Comparison of ENCODE assay signal across 1 cellular context in the genomic region with DNA sequence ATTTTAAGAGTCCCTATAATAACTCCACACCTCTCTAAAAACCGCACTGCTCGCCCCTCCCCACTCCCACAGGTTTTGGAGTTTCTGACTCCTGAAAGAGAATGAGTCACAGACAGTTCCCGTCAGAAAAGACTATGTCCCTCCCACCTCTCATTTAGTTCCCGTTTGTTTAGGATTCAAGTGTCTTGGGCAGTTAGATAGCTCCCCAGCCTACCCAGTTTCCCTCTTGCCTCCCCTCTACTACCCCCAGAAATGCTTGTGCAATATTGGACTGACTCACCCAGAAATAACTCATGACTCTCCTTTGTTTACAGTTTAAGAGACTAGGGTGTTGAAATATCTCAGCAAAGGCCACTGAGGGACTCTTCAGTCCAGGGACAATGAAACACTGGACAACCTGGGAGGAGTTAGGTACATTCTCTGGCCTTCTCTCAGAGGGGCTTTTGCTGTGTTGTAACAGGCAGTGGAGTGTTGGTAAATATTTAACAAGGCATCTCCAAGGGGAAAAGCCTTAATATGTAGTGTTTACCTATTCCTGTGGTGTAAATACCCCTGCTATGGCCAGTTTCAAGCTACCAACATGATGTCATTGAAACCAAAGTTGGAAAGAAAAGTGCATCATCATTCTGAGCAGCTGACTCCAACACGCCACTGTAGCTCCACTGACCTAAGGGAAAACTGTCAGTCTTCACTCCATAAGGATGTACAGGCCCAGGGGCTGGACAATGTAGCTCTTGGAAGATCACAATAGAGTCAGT.
TF ChIP-seq lines count a peak whose summit lies in the region.

No MANE protein-coding gene starts in this region.

TF ChIP-seq in GM23338, 12 proteins besides CTCF, POLR2A, EP300 and RAD21 (continued from another document):
- TF ChIP-seq, protein P1, sequence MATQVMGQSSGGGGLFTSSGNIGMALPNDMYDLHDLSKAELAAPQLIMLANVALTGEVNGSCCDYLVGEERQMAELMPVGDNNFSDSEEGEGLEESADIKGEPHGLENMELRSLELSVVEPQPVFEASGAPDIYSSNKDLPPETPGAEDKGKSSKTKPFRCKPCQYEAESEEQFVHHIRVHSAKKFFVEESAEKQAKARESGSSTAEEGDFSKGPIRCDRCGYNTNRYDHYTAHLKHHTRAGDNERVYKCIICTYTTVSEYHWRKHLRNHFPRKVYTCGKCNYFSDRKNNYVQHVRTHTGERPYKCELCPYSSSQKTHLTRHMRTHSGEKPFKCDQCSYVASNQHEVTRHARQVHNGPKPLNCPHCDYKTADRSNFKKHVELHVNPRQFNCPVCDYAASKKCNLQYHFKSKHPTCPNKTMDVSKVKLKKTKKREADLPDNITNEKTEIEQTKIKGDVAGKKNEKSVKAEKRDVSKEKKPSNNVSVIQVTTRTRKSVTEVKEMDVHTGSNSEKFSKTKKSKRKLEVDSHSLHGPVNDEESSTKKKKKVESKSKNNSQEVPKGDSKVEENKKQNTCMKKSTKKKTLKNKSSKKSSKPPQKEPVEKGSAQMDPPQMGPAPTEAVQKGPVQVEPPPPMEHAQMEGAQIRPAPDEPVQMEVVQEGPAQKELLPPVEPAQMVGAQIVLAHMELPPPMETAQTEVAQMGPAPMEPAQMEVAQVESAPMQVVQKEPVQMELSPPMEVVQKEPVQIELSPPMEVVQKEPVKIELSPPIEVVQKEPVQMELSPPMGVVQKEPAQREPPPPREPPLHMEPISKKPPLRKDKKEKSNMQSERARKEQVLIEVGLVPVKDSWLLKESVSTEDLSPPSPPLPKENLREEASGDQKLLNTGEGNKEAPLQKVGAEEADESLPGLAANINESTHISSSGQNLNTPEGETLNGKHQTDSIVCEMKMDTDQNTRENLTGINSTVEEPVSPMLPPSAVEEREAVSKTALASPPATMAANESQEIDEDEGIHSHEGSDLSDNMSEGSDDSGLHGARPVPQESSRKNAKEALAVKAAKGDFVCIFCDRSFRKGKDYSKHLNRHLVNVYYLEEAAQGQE (IDR thresholded peaks at IDR 0.05; ENCODE audit: unreplicated experiment), result no peak
- TF ChIP-seq, protein P2, sequence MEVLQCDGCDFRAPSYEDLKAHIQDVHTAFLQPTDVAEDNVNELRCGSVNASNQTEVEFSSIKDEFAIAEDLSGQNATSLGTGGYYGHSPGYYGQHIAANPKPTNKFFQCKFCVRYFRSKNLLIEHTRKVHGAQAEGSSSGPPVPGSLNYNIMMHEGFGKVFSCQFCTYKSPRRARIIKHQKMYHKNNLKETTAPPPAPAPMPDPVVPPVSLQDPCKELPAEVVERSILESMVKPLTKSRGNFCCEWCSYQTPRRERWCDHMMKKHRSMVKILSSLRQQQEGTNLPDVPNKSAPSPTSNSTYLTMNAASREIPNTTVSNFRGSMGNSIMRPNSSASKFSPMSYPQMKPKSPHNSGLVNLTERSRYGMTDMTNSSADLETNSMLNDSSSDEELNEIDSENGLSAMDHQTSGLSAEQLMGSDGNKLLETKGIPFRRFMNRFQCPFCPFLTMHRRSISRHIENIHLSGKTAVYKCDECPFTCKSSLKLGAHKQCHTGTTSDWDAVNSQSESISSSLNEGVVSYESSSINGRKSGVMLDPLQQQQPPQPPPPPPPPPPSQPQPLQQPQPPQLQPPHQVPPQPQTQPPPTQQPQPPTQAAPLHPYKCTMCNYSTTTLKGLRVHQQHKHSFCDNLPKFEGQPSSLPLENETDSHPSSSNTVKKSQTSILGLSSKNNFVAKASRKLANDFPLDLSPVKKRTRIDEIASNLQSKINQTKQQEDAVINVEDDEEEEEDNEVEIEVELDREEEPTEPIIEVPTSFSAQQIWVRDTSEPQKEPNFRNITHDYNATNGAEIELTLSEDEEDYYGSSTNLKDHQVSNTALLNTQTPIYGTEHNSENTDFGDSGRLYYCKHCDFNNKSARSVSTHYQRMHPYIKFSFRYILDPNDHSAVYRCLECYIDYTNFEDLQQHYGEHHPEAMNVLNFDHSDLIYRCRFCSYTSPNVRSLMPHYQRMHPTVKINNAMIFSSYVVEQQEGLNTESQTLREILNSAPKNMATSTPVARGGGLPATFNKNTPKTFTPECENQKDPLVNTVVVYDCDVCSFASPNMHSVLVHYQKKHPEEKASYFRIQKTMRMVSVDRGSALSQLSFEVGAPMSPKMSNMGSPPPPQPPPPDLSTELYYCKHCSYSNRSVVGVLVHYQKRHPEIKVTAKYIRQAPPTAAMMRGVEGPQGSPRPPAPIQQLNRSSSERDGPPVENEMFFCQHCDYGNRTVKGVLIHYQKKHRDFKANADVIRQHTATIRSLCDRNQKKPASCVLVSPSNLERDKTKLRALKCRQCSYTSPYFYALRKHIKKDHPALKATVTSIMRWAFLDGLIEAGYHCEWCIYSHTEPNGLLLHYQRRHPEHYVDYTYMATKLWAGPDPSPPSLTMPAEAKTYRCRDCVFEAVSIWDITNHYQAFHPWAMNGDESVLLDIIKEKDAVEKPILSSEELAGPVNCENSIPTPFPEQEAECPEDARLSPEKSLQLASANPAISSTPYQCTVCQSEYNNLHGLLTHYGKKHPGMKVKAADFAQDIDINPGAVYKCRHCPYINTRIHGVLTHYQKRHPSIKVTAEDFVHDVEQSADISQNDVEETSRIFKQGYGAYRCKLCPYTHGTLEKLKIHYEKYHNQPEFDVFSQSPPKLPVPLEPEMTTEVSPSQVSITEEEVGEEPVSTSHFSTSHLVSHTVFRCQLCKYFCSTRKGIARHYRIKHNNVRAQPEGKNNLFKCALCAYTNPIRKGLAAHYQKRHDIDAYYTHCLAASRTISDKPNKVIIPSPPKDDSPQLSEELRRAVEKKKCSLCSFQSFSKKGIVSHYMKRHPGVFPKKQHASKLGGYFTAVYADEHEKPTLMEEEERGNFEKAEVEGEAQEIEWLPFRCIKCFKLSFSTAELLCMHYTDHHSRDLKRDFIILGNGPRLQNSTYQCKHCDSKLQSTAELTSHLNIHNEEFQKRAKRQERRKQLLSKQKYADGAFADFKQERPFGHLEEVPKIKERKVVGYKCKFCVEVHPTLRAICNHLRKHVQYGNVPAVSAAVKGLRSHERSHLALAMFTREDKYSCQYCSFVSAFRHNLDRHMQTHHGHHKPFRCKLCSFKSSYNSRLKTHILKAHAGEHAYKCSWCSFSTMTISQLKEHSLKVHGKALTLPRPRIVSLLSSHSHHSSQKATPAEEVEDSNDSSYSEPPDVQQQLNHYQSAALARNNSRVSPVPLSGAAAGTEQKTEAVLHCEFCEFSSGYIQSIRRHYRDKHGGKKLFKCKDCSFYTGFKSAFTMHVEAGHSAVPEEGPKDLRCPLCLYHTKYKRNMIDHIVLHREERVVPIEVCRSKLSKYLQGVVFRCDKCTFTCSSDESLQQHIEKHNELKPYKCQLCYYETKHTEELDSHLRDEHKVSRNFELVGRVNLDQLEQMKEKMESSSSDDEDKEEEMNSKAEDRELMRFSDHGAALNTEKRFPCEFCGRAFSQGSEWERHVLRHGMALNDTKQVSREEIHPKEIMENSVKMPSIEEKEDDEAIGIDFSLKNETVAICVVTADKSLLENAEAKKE (CRISPR knock-in tag; IDR thresholded peaks at IDR 0.05), result no peak
- TF ChIP-seq CREB1 (CRISPR knock-in tag; IDR thresholded peaks at IDR 0.05; ENCODE audit: low read depth), result no peak
